In the genomic region with DNA sequence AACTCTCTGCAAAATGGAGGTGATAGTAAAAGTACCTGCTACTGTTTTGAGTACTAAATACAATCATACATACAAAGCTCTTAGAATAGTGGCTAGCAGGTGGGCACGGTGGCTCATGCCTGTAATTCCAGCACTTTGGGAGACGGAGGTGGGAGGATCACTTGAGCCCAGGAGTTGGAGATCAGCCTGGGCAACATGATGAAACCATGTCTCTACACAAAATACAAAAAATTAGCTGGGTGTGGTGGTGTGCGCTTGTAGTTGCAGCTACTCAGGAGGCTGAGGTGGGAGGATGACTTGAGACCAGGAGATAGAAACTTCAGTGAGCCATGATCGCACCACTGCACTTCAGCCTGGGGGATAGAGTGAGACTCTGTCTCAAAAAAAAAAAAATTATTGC, we compare ENCODE assay signal across 22 cellular contexts.
"Had no signal": no experiment of that assay in that cellular context is flagged by ENCODE, and none has a peak within 500 bp of the region (broad histone marks: within the 10 kb centered on the region; RNA-seq: fewer than 3 reads in every experiment).

No MANE protein-coding gene starts in this region.

- H3K9me3 ChIP-seq: colonic mucosa, esophagus squamous epithelium, gastrocnemius medialis, gastroesophageal sphincter, heart left ventricle, heart right ventricle had no signal

- H3K4me1 ChIP-seq: colonic mucosa, gastrocnemius medialis, gastroesophageal sphincter, heart left ventricle, heart right ventricle had no signal

- DNase-seq: colonic mucosa; cortex of kidney; dermis blood vessel endothelial cell; dorsolateral prefrontal cortex; effector CD4-positive, alpha-beta T cell; effector CD8-positive, alpha-beta T cell; effector memory CD4-positive, alpha-beta T cell; effector memory CD8-positive, alpha-beta T cell; endodermal cell; erythroblast; esophagus squamous epithelium; foreskin fibroblast; foreskin keratinocyte; foreskin melanocyte; gastrocnemius medialis; glutamatergic neuron; head of caudate nucleus; heart left ventricle; heart right ventricle had no signal

- H3K27me3 ChIP-seq: colonic mucosa, esophagus squamous epithelium, foreskin keratinocyte, gastrocnemius medialis had no signal

- H3K36me3 ChIP-seq: colonic mucosa, esophagus squamous epithelium, gastrocnemius medialis, gastroesophageal sphincter, heart left ventricle, heart right ventricle had no signal

- H3K27ac ChIP-seq: colonic mucosa, coronary artery, dorsolateral prefrontal cortex, epithelial cell of prostate, esophagus squamous epithelium, foreskin keratinocyte, gastrocnemius medialis, gastroesophageal sphincter, heart left ventricle, heart right ventricle had no signal

- H3K4me3 ChIP-seq: colonic mucosa, coronary artery, dorsolateral prefrontal cortex, esophagus squamous epithelium, gastrocnemius medialis, gastroesophageal sphincter, heart left ventricle, heart right ventricle had no signal
